ENCODE assay signal across 8 cellular contexts in genomic region chr9:2016411-2017208, GRCh38. TPM values are rescaled to one million over a fixed set of nuclear protein-coding genes. Genes with fewer than 3 reads are reported as not detected.
DNase-seq lines count a peak whose midpoint lies in the region.

No MANE protein-coding gene starts in this region.

- WGBS in esophagus, 2 donors = 0% methylated on average over 70 to 81 of the region's 81 CpGs

- peak overlapping the region; percentile 74 to 96 (median 86) for H3K4me3 ChIP-seq in BLaER1 treated with 17β-estradiol and CSF1 and Interleukin-3, amounts not matched to agents 10 nM and 100 nM
- H3K4me3 ChIP-seq in esophagus (ENCODE audit: low read depth in 1 of 2, low read length in 2 of 2) = peak overlapping the region; percentile 74 to 92
- peak overlapping the region; percentile 92 to 98 for H3K4me3 ChIP-seq in mucosa of rectum (ENCODE audit: low read length in 2 of 2)

- peak overlapping the region; percentile 87 to 97 (median 94) for H3K9ac ChIP-seq in BLaER1 treated with 17β-estradiol and CSF1 and Interleukin-3, amounts not matched to agents 10 nM and 100 nM
- H3K9ac ChIP-seq in mucosa of rectum (ENCODE audit: low read depth in 1 of 2, low read length in 2 of 2) = peak overlapping the region; percentile 97 to 98

- peaks cover 0 to under 1% (median 0%) of the 10 kb centered on the region in 11 experiments; a peak in 1 of 22 replicates for H3K36me3 ChIP-seq in BLaER1 treated with 17β-estradiol and CSF1 and Interleukin-3, amounts not matched to agents 10 nM and 100 nM
- H3K36me3 ChIP-seq in esophagus (ENCODE audit: control insufficient read depth in 2 of 2, insufficient read depth in 2 of 2, low read length in 1 of 2) (no peaks in the 10 kb centered on the region), mucosa of rectum (ENCODE audit: control insufficient read depth in 2 of 2, insufficient read depth in 2 of 2, low read length in 2 of 2) (no peaks in the 10 kb centered on the region)

- H3K9me3 ChIP-seq in BLaER1 treated with 17β-estradiol and CSF1 and Interleukin-3, amounts not matched to agents 10 nM and 100 nM (replicated peaks in 1 of 11) = no peaks in the 10 kb centered on the region
- H3K9me3 ChIP-seq in esophagus (ENCODE audit: control insufficient read depth in 2 of 2, insufficient read depth in 1 of 2, low read depth in 1 of 2, low read length in 1 of 2) = no peaks in the 10 kb centered on the region
- H3K9me3 ChIP-seq in mucosa of rectum (ENCODE audit: control insufficient read depth in 2 of 2, low read length in 2 of 2) = no peaks in the 10 kb centered on the region

- H3K4me1 ChIP-seq in BLaER1 treated with 17β-estradiol and CSF1 and Interleukin-3, amounts not matched to agents 10 nM and 100 nM = peaks cover 28 to 44% (median 36%) of the 10 kb centered on the region in 10 experiments
- H3K4me1 ChIP-seq in esophagus (ENCODE audit: control insufficient read depth in 2 of 2, insufficient read depth in 2 of 2, low read length in 1 of 2) (no peaks in the 10 kb centered on the region), mucosa of rectum (ENCODE audit: control insufficient read depth in 2 of 2, insufficient read depth in 2 of 2, low read length in 2 of 2) (peaks cover 9 to 16% of the 10 kb centered on the region in 2 donors)

- H4K20me1 ChIP-seq in BLaER1 treated with 17β-estradiol and CSF1 and Interleukin-3, amounts not matched to agents 10 nM and 100 nM = peaks cover 9 to 42% (median 40%) of the 10 kb centered on the region in 11 experiments; a peak in 21 of 22 replicates

- H3K4me2 ChIP-seq in BLaER1 treated with 17β-estradiol and CSF1 and Interleukin-3, amounts not matched to agents 10 nM and 100 nM = peak overlapping the region; percentile 70 to 98 (median 89)

- peak; percentile 71 for DNase-seq in H4 (ENCODE audit: low spot score)
- peak; percentile 31 for DNase-seq in NOMO-1 treated with DMSO at 0.1 percent for 48 hours (lab: John Stamatoyannopoulos, UW; ENCODE audit: unreplicated experiment)
- DNase-seq in activated T-cell treated with anti-CD3 and anti-CD28 coated beads for 48 hours (ENCODE audit: low read depth) = peak; percentile 49
- peak; percentile 43 for DNase-seq in stimulated activated CD8-positive, alpha-beta memory T cell treated with anti-CD3 and anti-CD28 coated beads, Interleukin-4, amount 100 ng/mL, for 24 hours (ENCODE audit: low read depth)
- DNase-seq in OCI-M2 (lab: John Stamatoyannopoulos, UW; ENCODE audit: unreplicated experiment) = no peak

- no peaks in the 10 kb centered on the region for H3K27me3 ChIP-seq in BLaER1 treated with 17β-estradiol and CSF1 and Interleukin-3, amounts not matched to agents 10 nM and 100 nM
- H3K27me3 ChIP-seq in esophagus (ENCODE audit: control insufficient read depth in 1 of 2, insufficient read depth in 2 of 2, low read length in 2 of 2) (no peaks in the 10 kb centered on the region), mucosa of rectum (ENCODE audit: control insufficient read depth in 2 of 2, insufficient read depth in 2 of 2, low read length in 2 of 2) (no peaks in the 10 kb centered on the region)

- peak overlapping the region; percentile 80 to 95 (median 93) for H3K27ac ChIP-seq in BLaER1 treated with 17β-estradiol and CSF1 and Interleukin-3, amounts not matched to agents 10 nM and 100 nM
- H3K27ac ChIP-seq in esophagus (ENCODE audit: low read depth in 2 of 2, low read length in 1 of 2) (peak overlapping the region; percentile 98 to 99), mucosa of rectum (ENCODE audit: low read depth in 2 of 2, low read length in 2 of 2) (peak overlapping the region; percentile 93 to 97)

RNA-seq across cellular contexts. Expression of gene SMARCA2, which starts 1.5 kb away (rescaled TPM):
- 22.3 and 26.7 TPM in 2 replicates for total RNA-seq in H4 (2014; rRNA removed; shearing (Covaris generic))
- 10 to 100 TPM; 18.6 to 28.0 TPM for polyA plus RNA-seq in esophagus
